ENCODE assay signal across 12 cellular contexts in genomic region chr6:57040011-57040410, GRCh38. TPM values are rescaled to one million over a fixed set of nuclear protein-coding genes. Genes with fewer than 3 reads are reported as not detected.
DNase-seq lines count a peak whose midpoint lies in the region; ATAC-seq and TF ChIP-seq lines count a peak whose summit lies in the region.
"Had no signal": no experiment of that assay in that cellular context is flagged by ENCODE, and none has a peak within 500 bp of the region (broad histone marks: within the 10 kb centered on the region; RNA-seq: fewer than 3 reads in every experiment).

No MANE protein-coding gene starts in this region.

- H3K4me1 ChIP-seq in GM23338 (ENCODE audit: insufficient read depth) (no peaks in the 10 kb centered on the region), ascending aorta (no peaks in the 10 kb centered on the region)

- H3K9me2 ChIP-seq in GM23338 (ENCODE audit: insufficient read depth), result no peaks in the 10 kb centered on the region

- H3K4me3 ChIP-seq in GM23338, result no peak overlapping the region
- H3K4me3 ChIP-seq in foreskin fibroblast (ENCODE audit: low read depth in 1 of 2, low read length in 2 of 2), result no peak overlapping the region
- H3K4me3 ChIP-seq in ascending aorta, result no peak overlapping the region

- no peaks in the 10 kb centered on the region for H3K36me3 Mint-ChIP-seq in GM23338 (ENCODE audit: low read depth)
- H3K36me3 Mint-ChIP-seq: activated naive CD8-positive, alpha-beta T cell; natural killer cell treated with Interleukin-12 subunit alpha and Interleukin-12 subunit beta and Interleukin-15 and Interleukin-18, amount 100 ng/mL, for 72 hours had no signal

- peak overlapping the region; percentile 97; the same call in 1 of the 2 replicates for H2AFZ ChIP-seq in GM23338

- TF ChIP-seq CTCF in GM23338 (conservative IDR thresholded peaks at IDR 0.05; ENCODE audit: low read depth in 2 of 2) (peak; percentile 43 to 55), foreskin fibroblast (IDR thresholded peaks at IDR 0.05; ENCODE audit: low read depth, low read length) (peak; percentile 3), ascending aorta (IDR thresholded peaks at IDR 0.05) (no peak)

- DNase-seq in EH (ENCODE audit: low read depth) (peak; percentile 5), GM23338 (ENCODE audit: low spot score) (peak; percentile 63), RKO (ENCODE audit: low spot score) (peak; percentile 14), foreskin fibroblast (peak in 1 of 2 donors; percentile 27), ascending aorta (ENCODE audit: low spot score in 2 of 2) (no peak), NCI-H2107 (lab: John Stamatoyannopoulos, UW) (no peak)
- DNase-seq: activated CD4-positive, alpha-beta T cell treated with anti-CD3 and anti-CD28 coated beads, Interleukin-2, amount 10 ng/mL, durations not matched to agents 24 days and 14 days; GOT3; NCI-H1436 treated with DMSO at 0.1 percent for 48 hours had no signal

- H3K9me3 ChIP-seq in ascending aorta, result no peaks in the 10 kb centered on the region

- intact Hi-C loops in ascending aorta (cut with DNase I), result no loop called here

- no peaks in the 10 kb centered on the region for H4K20me1 ChIP-seq in GM23338 (replicated peaks; ENCODE audit: insufficient read depth)

- H3K36me3 ChIP-seq in GM23338 (ENCODE audit: insufficient read depth) (no peaks in the 10 kb centered on the region), ascending aorta (no peaks in the 10 kb centered on the region)

- no peak overlapping the region for H3K4me2 ChIP-seq in GM23338

- peaks cover 2% of the 10 kb centered on the region for H3K27me3 Mint-ChIP-seq in GM23338 (ENCODE audit: insufficient read depth, low read depth, poor library complexity)

- no peak overlapping the region for H3K27ac Mint-ChIP-seq in GM23338
- H3K27ac Mint-ChIP-seq: activated CD4-positive, alpha-beta T cell treated with anti-CD3 and anti-CD28 coated beads, Interleukin-2, amount 10 ng/mL, durations not matched to agents 24 days and 14 days; activated naive CD8-positive, alpha-beta T cell; natural killer cell treated with Interleukin-12 subunit alpha and Interleukin-12 subunit beta and Interleukin-15 and Interleukin-18, amount 100 ng/mL, for 72 hours had no signal

- H3K27me3 ChIP-seq in GM23338 (ENCODE audit: insufficient read depth), result peaks cover 3% of the 10 kb centered on the region; the same call in 1 of the 2 replicates
- no peaks in the 10 kb centered on the region for H3K27me3 ChIP-seq in ascending aorta

- peaks cover 2% of the 10 kb centered on the region; the same call in 1 of the 3 replicates for H3K4me1 Mint-ChIP-seq in GM23338
- H3K4me1 Mint-ChIP-seq: activated CD4-positive, alpha-beta T cell treated with anti-CD3 and anti-CD28 coated beads, Interleukin-2, amount 10 ng/mL, durations not matched to agents 24 days and 14 days had no signal

- no peaks in the 10 kb centered on the region for H3F3A ChIP-seq in GM23338 (replicated peaks; ENCODE audit: low read depth)

- ATAC-seq in GM23338, result peak; percentile 97
- no peak for ATAC-seq in GM18517 (IDR thresholded peaks at IDR 0.05; ENCODE audit: unreplicated experiment)

- H3K4me3 Mint-ChIP-seq in GM23338, result no peak overlapping the region
- H3K4me3 Mint-ChIP-seq: activated CD4-positive, alpha-beta T cell treated with anti-CD3 and anti-CD28 coated beads, Interleukin-2, amount 10 ng/mL, durations not matched to agents 24 days and 14 days; activated naive CD8-positive, alpha-beta T cell; natural killer cell treated with Interleukin-12 subunit alpha and Interleukin-12 subunit beta and Interleukin-15 and Interleukin-18, amount 100 ng/mL, for 72 hours had no signal

- no peak overlapping the region for H3K27ac ChIP-seq in GM23338 (ENCODE audit: low read depth)
- H3K27ac ChIP-seq in ascending aorta, result no peak overlapping the region

- H3K79me2 ChIP-seq in GM23338 (replicated peaks; ENCODE audit: insufficient read depth), result no peaks in the 10 kb centered on the region

- no peaks in the 10 kb centered on the region for H3K9me3 Mint-ChIP-seq in GM23338
- H3K9me3 Mint-ChIP-seq: activated CD4-positive, alpha-beta T cell treated with anti-CD3 and anti-CD28 coated beads, Interleukin-2, amount 10 ng/mL, durations not matched to agents 24 days and 14 days; natural killer cell treated with Interleukin-12 subunit alpha and Interleukin-12 subunit beta and Interleukin-15 and Interleukin-18, amount 100 ng/mL, for 72 hours had no signal

TF ChIP-seq in GM23338, 12 proteins besides CTCF, POLR2A, EP300 and RAD21 (continues in another document):
- no peak for TF ChIP-seq ZNF114 (CRISPR knock-in tag; IDR thresholded peaks at IDR 0.05)
- TF ChIP-seq ETS1 (IDR thresholded peaks at IDR 0.05), result no peak
- TF ChIP-seq ZNF331 (CRISPR knock-in tag; IDR thresholded peaks at IDR 0.05; ENCODE audit: low read depth), result no peak
- no peak for TF ChIP-seq ZNF462 (CRISPR knock-in tag; IDR thresholded peaks at IDR 0.05)

RNA-seq across cellular contexts. Expression of gene KIAA1586, which starts 6.5 kb away (rescaled TPM):
- 21.3 and 24.0 TPM in 2 replicates for total RNA-seq in GM23338 (2014; rRNA removed; shearing (Covaris generic))
- polyA plus RNA-seq in GM23338 (2016; fragmentation: Nextera tagmentation; extraction: Ambion mirVana), result 30.2 and 37.7 TPM in 2 replicates
- 2.0 TPM for total RNA-seq in ascending aorta

RNA-seq across cellular contexts. Expression of gene ZNF451, which starts 50.0 kb away (rescaled TPM):
- 50.7 and 54.1 TPM in 2 replicates for total RNA-seq in GM23338 (2014; rRNA removed; shearing (Covaris generic))
- 43.1 and 44.8 TPM in 2 replicates for polyA plus RNA-seq in GM23338 (2016; fragmentation: Nextera tagmentation; extraction: Ambion mirVana)
- 21.5 TPM for total RNA-seq in ascending aorta

Comparison
In these comparisons a context has a peak if more than half of its experiments do, and no peak if none do; other contexts are left out.
1. DNase-seq: peak in EH (single experiment), GM23338 (single experiment) and RKO (single experiment); none in ascending aorta (0 of 2) and NCI-H2107 (single experiment).
2. CTCF ChIP-seq: peak in GM23338 (2 of 2) and foreskin fibroblast (single experiment); none in ascending aorta (0 of 3).